ENCODE assay signal across 14 cellular contexts in the genomic region with DNA sequence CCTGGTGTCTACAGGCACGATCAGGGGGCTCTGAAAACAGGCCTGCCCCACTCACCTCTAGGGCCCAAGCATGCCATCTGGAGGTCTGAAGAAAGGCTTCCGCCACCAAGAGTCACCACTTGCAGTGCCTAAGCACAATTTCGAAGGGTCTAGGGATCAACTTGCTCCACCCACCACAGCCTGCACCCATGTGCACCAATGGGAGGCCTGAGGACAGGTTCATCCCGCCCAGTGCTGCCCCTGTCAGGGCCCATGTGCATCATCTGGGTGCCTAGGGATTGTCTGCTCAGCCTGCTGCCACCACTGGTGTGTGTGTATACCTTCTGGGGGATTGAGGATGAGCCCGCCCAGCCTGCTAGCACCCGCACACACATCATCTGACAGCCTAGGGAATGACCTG.
DNase-seq lines count a peak whose midpoint lies in the region; ATAC-seq and TF ChIP-seq lines count a peak whose summit lies in the region.
"Had no signal": no experiment of that assay in that cellular context is flagged by ENCODE, and none has a peak within 500 bp of the region (broad histone marks: within the 10 kb centered on the region; RNA-seq: fewer than 3 reads in every experiment).

No MANE protein-coding gene starts in this region.

- H2AK5ac ChIP-seq in mesenchymal stem cell (ENCODE audit: low read length, severe bottlenecking) = peak overlapping the region; percentile 66

- H3K27ac ChIP-seq in SK-N-MC (peak overlapping the region; percentile 92; the same call in 1 of the 2 replicates), mesenchymal stem cell (ENCODE audit: low read length, poor library complexity, severe bottlenecking) (no peak overlapping the region), smooth muscle cell (ENCODE audit: low read depth) (peak overlapping the region; percentile 53)
- H3K27ac ChIP-seq: C4-2B, GM23248 had no signal

- H3K27me3 ChIP-seq in adipocyte (replicated peaks; ENCODE audit: control insufficient read depth, insufficient read depth, low read length) (no peaks in the 10 kb centered on the region), mesenchymal stem cell (ENCODE audit: control insufficient read depth in 1 of 2, insufficient read depth in 1 of 2, low read length in 2 of 2) (no peaks in the 10 kb centered on the region), smooth muscle cell (ENCODE audit: low read depth) (no peaks in the 10 kb centered on the region)

- ATAC-seq in HG03175 (IDR thresholded peaks at IDR 0.05; ENCODE audit: unreplicated experiment) (no peak), HG02798 (IDR thresholded peaks at IDR 0.05; ENCODE audit: poor library complexity, unreplicated experiment) (no peak)

- peaks cover 20% of the 10 kb centered on the region for H3K79me1 ChIP-seq in mesenchymal stem cell (replicated peaks; ENCODE audit: low read length, poor library complexity, severe bottlenecking)

- H3F3A ChIP-seq in smooth muscle cell (ENCODE audit: low read depth) = no peaks in the 10 kb centered on the region

- H2AFZ ChIP-seq in mesenchymal stem cell (ENCODE audit: low read depth, low read length) (no peak overlapping the region), smooth muscle cell (ENCODE audit: low read depth) (no peak overlapping the region)
- H2AFZ ChIP-seq: GM23248 had no signal

- no peak overlapping the region for H3K14ac ChIP-seq in mesenchymal stem cell (ENCODE audit: low read length in 2 of 2)

- no peak overlapping the region for H3K23ac ChIP-seq in mesenchymal stem cell (ENCODE audit: low read length in 2 of 2)

- no peak overlapping the region for H3K9ac ChIP-seq in SK-N-MC (ENCODE audit: insufficient read length)
- peak overlapping the region; percentile 75 for H3K9ac ChIP-seq in adipocyte (ENCODE audit: low read length)
- H3K9ac ChIP-seq in mesenchymal stem cell (ENCODE audit: low read length) = no peak overlapping the region
- no peak overlapping the region for H3K9ac ChIP-seq in smooth muscle cell (ENCODE audit: low read depth)
- H3K9ac ChIP-seq: GM23248 had no signal

- WGBS in mesenchymal stem cell = 94% methylated on average over 6 of the region's 6 CpGs
- 93% methylated on average over 6 of the region's 6 CpGs for whole genome bisulfite sequencing in smooth muscle cell (ENCODE audit: low lambda C conversion rate)

- H3K4me3 ChIP-seq in SK-N-MC (no peak overlapping the region), adipocyte (ENCODE audit: low read length) (no peak overlapping the region), mesenchymal stem cell (ENCODE audit: insufficient read depth in 1 of 2, low read depth in 1 of 2, low read length in 2 of 2) (no peak overlapping the region), smooth muscle cell (no peak overlapping the region)
- H3K4me3 ChIP-seq: GM23248 had no signal

- H4K20me1 ChIP-seq in smooth muscle cell (ENCODE audit: low read depth) = peaks cover 10% of the 10 kb centered on the region

- H4K8ac ChIP-seq in mesenchymal stem cell (ENCODE audit: low read length) = peak overlapping the region; percentile 22

- no peak overlapping the region for H3K4ac ChIP-seq in mesenchymal stem cell (ENCODE audit: low read depth in 1 of 2, low read length in 2 of 2)

- H3K4me2 ChIP-seq in mesenchymal stem cell (ENCODE audit: low read length, poor library complexity, severe bottlenecking) (no peak overlapping the region), smooth muscle cell (no peak overlapping the region)

- no peak overlapping the region for H2BK5ac ChIP-seq in mesenchymal stem cell (ENCODE audit: low read depth, low read length, poor library complexity, severe bottlenecking)

- DNase-seq in SK-N-MC (ENCODE audit: low read depth, low spot score) (no peak), adipocyte (ENCODE audit: low read depth) (no peak), mesenchymal stem cell (no peak), smooth muscle cell (lab: John Stamatoyannopoulos, UW; ENCODE audit: unreplicated experiment) (no peak), globus pallidus (ENCODE audit: low spot score) (no peak), Ammon's horn (ENCODE audit: low spot score) (no peak)
- DNase-seq: ACHN, Caco-2, GDM1, GM23248, HCEC 1CT had no signal

- no peak overlapping the region for H2BK120ac ChIP-seq in mesenchymal stem cell (ENCODE audit: low read depth, low read length)

- TF ChIP-seq CTCF in smooth muscle cell (IDR thresholded peaks at IDR 0.05; ENCODE audit: borderline replicate concordance, insufficient read depth, poor library complexity, severe bottlenecking) = no peak

- no peaks in the 10 kb centered on the region; the same call in 1 of the 2 replicates for H3K9me3 ChIP-seq in SK-N-MC (ENCODE audit: low read depth, low read length)
- no peaks in the 10 kb centered on the region for H3K9me3 ChIP-seq in adipocyte (ENCODE audit: control insufficient read depth, low read length)
- H3K9me3 ChIP-seq in mesenchymal stem cell (ENCODE audit: control insufficient read depth, low read length) = no peaks in the 10 kb centered on the region
- H3K9me3 ChIP-seq in smooth muscle cell (replicated peaks; ENCODE audit: low read depth) = no peaks in the 10 kb centered on the region
- H3K9me3 ChIP-seq: Caco-2 had no signal

- peak overlapping the region; percentile 31 to 38 for H2BK12ac ChIP-seq in mesenchymal stem cell (ENCODE audit: low read length in 2 of 2)

- H3K36me3 ChIP-seq in SK-N-MC (ENCODE audit: insufficient read depth, low read length) (no peaks in the 10 kb centered on the region), adipocyte (ENCODE audit: control insufficient read depth, insufficient read depth, low read length, severe bottlenecking) (no peaks in the 10 kb centered on the region), mesenchymal stem cell (ENCODE audit: control insufficient read depth in 1 of 2, insufficient read depth in 2 of 2, low read depth in 1 of 2, low read length in 2 of 2) (peaks cover 14 to 42% of the 10 kb centered on the region in 2 experiments), smooth muscle cell (ENCODE audit: low read depth) (no peaks in the 10 kb centered on the region)

- peak overlapping the region; percentile 80 for H2BK15ac ChIP-seq in mesenchymal stem cell (ENCODE audit: low read depth, poor library complexity, severe bottlenecking)

- peaks cover 54% of the 10 kb centered on the region for H3K4me1 ChIP-seq in adipocyte (ENCODE audit: control insufficient read depth, insufficient read depth, low read length)
- peaks cover 20% of the 10 kb centered on the region for H3K4me1 ChIP-seq in mesenchymal stem cell (ENCODE audit: control insufficient read depth, insufficient read depth, low read depth, low read length)
- peaks cover 7% of the 10 kb centered on the region for H3K4me1 ChIP-seq in smooth muscle cell (ENCODE audit: low read depth)
- H3K4me1 ChIP-seq: Caco-2 had no signal

- H3K79me2 ChIP-seq in smooth muscle cell (ENCODE audit: low read depth) = peaks cover 10% of the 10 kb centered on the region

- H3K18ac ChIP-seq in mesenchymal stem cell (ENCODE audit: low read depth in 1 of 2, low read length in 2 of 2) = peak overlapping the region in 1 of 2 experiments; percentile 33

- H4K91ac ChIP-seq in mesenchymal stem cell (ENCODE audit: low read length) = peak overlapping the region; percentile 35
